16 cellular contexts compared by ENCODE assay signal in genomic region chrX:122582280-122582679, GRCh38.
DNase-seq lines count a peak whose midpoint lies in the region; ATAC-seq and TF ChIP-seq lines count a peak whose summit lies in the region.
"Had no signal": no experiment of that assay in that cellular context is flagged by ENCODE, and none has a peak within 500 bp of the region (broad histone marks: within the 10 kb centered on the region; RNA-seq: fewer than 3 reads in every experiment).

No MANE protein-coding gene starts in this region.

- TF ChIP-seq CTCF in AG10803 (conservative IDR thresholded peaks at IDR 0.05; ENCODE audit: low read length): no peak

- peak; percentile 47 for DNase-seq in AG10803 (ENCODE audit: low read depth)
- DNase-seq in HPDE6-E6E7 (ENCODE audit: extremely low spot score): peak; percentile 1
- DNase-seq in astrocyte of the hippocampus (ENCODE audit: low read depth, low spot score): peak; percentile 4
- DNase-seq in foreskin melanocyte: peak; percentile 46
- DNase-seq in stimulated activated CD4-positive, alpha-beta T cell treated with anti-CD3 and anti-CD28 coated beads, Interleukin-4, amount 100 ng/mL, for 1 hour: no peak
- DNase-seq in left lobe of liver (ENCODE audit: low spot score): no peak
- DNase-seq in stimulated activated CD4-positive, alpha-beta T cell treated with anti-CD3 and anti-CD28 coated beads, Interleukin-4, amount 100 ng/mL, for 24 hours: no peak
- DNase-seq: KG1, MG63, NCI-H1092 treated with DMSO at 0.1 percent for 48 hours, NCI-H510A treated with DMSO at 0.1 percent for 48 hours, SHP77 treated with DMSO at 0.1 percent for 48 hours had no signal

- no peak overlapping the region for H3K4me3 ChIP-seq in AG10803 (ENCODE audit: low read length)
- H3K4me3 ChIP-seq: GM23338, MG63 had no signal

- ATAC-seq in left lobe of liver: no peak
- ATAC-seq: GM23338, HepG2, Panc1, SK-N-SH treated with all-trans-retinoic acid at 6 μM for 48 hours had no signal

Comparison
In these comparisons a context has a peak if more than half of its experiments do, and no peak if none do; other contexts are left out.
1. DNase-seq: peak in AG10803 (single experiment), HPDE6-E6E7 (single experiment), astrocyte of the hippocampus (single experiment) and foreskin melanocyte (single experiment); none in stimulated activated CD4-positive, alpha-beta T cell treated with anti-CD3 and anti-CD28 coated beads, Interleukin-4, amount 100 ng/mL, for 1 hour (single experiment), left lobe of liver (single experiment) and stimulated activated CD4-positive, alpha-beta T cell treated with anti-CD3 and anti-CD28 coated beads, Interleukin-4, amount 100 ng/mL, for 24 hours (single experiment).